ENCODE assay signal across 8 cellular contexts in genomic region chr3:43689766-43690399, GRCh38. TPM values are rescaled to one million over a fixed set of nuclear protein-coding genes. Genes with fewer than 3 reads are reported as not detected.
DNase-seq lines count a peak whose midpoint lies in the region; ATAC-seq and TF ChIP-seq lines count a peak whose summit lies in the region.

No MANE protein-coding gene starts in this region.

- H3K79me1 ChIP-seq in mesenchymal stem cell (replicated peaks; ENCODE audit: low read length, poor library complexity, severe bottlenecking): peaks cover 6% of the 10 kb centered on the region

- H3K9ac ChIP-seq in HUES48 (ENCODE audit: low read depth, low read length) (peak overlapping the region; percentile 57), mesenchymal stem cell (ENCODE audit: low read length) (peak overlapping the region; percentile 90)

- no peak overlapping the region for H2BK15ac ChIP-seq in mesenchymal stem cell (ENCODE audit: low read depth, poor library complexity, severe bottlenecking)

- H3K18ac ChIP-seq in mesenchymal stem cell (ENCODE audit: low read depth in 1 of 2, low read length in 2 of 2): peak overlapping the region in 1 of 2 experiments; percentile 14

- H2BK120ac ChIP-seq in mesenchymal stem cell (ENCODE audit: low read depth, low read length): no peak overlapping the region

- DNase-seq in AG04450 (ENCODE audit: low read depth, low spot score) (no peak), MCF 10A (ENCODE audit: unreplicated experiment) (peak; percentile 47), mesenchymal stem cell (no peak), aorta (peak in 1 of 2 donors; percentile 57), occipital lobe (lab: John Stamatoyannopoulos, UW) (no peak), iPS-NIHi11 (ENCODE audit: low spot score) (no peak)

- no peak overlapping the region for H3K4ac ChIP-seq in mesenchymal stem cell (ENCODE audit: low read depth in 1 of 2, low read length in 2 of 2)

- TF ChIP-seq CTCF in AG04450 (IDR thresholded peaks at IDR 0.05; ENCODE audit: low read depth, low read length) (no peak), MCF 10A (IDR thresholded peaks at IDR 0.05; ENCODE audit: unreplicated experiment) (no peak)

- no peaks in the 10 kb centered on the region for H3K27me3 Mint-ChIP-seq in MCF 10A (ENCODE audit: insufficient read depth, unreplicated experiment)

- H2BK5ac ChIP-seq in mesenchymal stem cell (ENCODE audit: low read depth, low read length, poor library complexity, severe bottlenecking): no peak overlapping the region

- peaks cover 36% of the 10 kb centered on the region for H3K4me1 Mint-ChIP-seq in MCF 10A (ENCODE audit: insufficient read depth, unreplicated experiment)

- BruUV-seq in MCF 10A (replicated peaks; lab: Mats Ljungman, UMichigan): no TSS peak

- H3K9me3 ChIP-seq in AG04450 (ENCODE audit: control insufficient read depth, insufficient read depth, low read length): no peaks in the 10 kb centered on the region; the same call in 1 of the 2 replicates
- H3K9me3 ChIP-seq in HUES48 (ENCODE audit: control insufficient read depth, insufficient read depth, low read length): no peaks in the 10 kb centered on the region
- H3K9me3 ChIP-seq in mesenchymal stem cell (ENCODE audit: control insufficient read depth, low read length): no peaks in the 10 kb centered on the region
- H3K9me3 ChIP-seq in aorta (ENCODE audit: control insufficient read depth, low read length): no peaks in the 10 kb centered on the region

- H3K27me3 ChIP-seq in AG04450 (ENCODE audit: control insufficient read depth, insufficient read depth, low read length) (no peaks in the 10 kb centered on the region), HUES48 (ENCODE audit: control insufficient read depth, insufficient read depth, low read length) (no peaks in the 10 kb centered on the region), mesenchymal stem cell (ENCODE audit: control insufficient read depth in 1 of 2, insufficient read depth in 1 of 2, low read length in 2 of 2) (no peaks in the 10 kb centered on the region), aorta (ENCODE audit: control insufficient read depth in 1 of 2, insufficient read depth in 2 of 2, low read length in 1 of 2) (no peaks in the 10 kb centered on the region)

- WGBS in mesenchymal stem cell: 7% methylated on average over 18 of the region's 26 CpGs
- WGBS in aorta, 2 donors: 11 to 13% methylated on average over 24 to 26 of the region's 26 CpGs

- CTCF ChIA-PET in AG04450 (lab: Charles Lee) (interaction anchor here (0.6 to 1.1 kb wide), 4 partner anchors 56 to 519 kb away, joined by 3 to 5 read pairs (median 4); no protein-coding TSS in a partner anchor), MCF 10A (lab: Yijun Ruan, JAX) (interaction anchor here (0.8 to 1.5 kb wide), 5 partner anchors 17 to 148 kb away, joined by 3 to 4 read pairs (median 3); no protein-coding TSS in a partner anchor)

- H3K4me2 ChIP-seq in mesenchymal stem cell (ENCODE audit: low read length, poor library complexity, severe bottlenecking): peak overlapping the region; percentile 61

- POLR2A ChIA-PET in AG04450 (lab: Yijun Ruan, JAX): interaction anchor here (0.6 to 1.8 kb wide), 2 partner anchors 16 to 68 kb away, joined by 3 to 12 read pairs; partner anchors contain the start of gene ANO10
- POLR2A ChIA-PET in MCF 10A (lab: Yijun Ruan, JAX): interaction anchor here (0.6 to 14.1 kb wide), 22 partner anchors 10 to 648 kb away, joined by 3 to 320 read pairs (median 4); partner anchors contain the start of genes ANO10 and SNRK

- H2AK5ac ChIP-seq in mesenchymal stem cell (ENCODE audit: low read length, severe bottlenecking): no peak overlapping the region

- H3K4me1 ChIP-seq in HUES48 (ENCODE audit: control insufficient read depth, insufficient read depth, low read length): peaks cover 35% of the 10 kb centered on the region
- peaks cover 9% of the 10 kb centered on the region for H3K4me1 ChIP-seq in mesenchymal stem cell (ENCODE audit: control insufficient read depth, insufficient read depth, low read depth, low read length)
- H3K4me1 ChIP-seq in aorta (ENCODE audit: control insufficient read depth in 1 of 2, insufficient read depth in 2 of 2, low read length in 2 of 2): no peaks in the 10 kb centered on the region

- H4K8ac ChIP-seq in mesenchymal stem cell (ENCODE audit: low read length): peak overlapping the region; percentile 94

- ATAC-seq in aorta (ENCODE audit: low FRiP score): no peak
- ATAC-seq in HG03159 (IDR thresholded peaks at IDR 0.05; ENCODE audit: unreplicated experiment): no peak

- no peak overlapping the region for H4K91ac ChIP-seq in mesenchymal stem cell (ENCODE audit: low read length)

- H3K27ac ChIP-seq in AG04450 (ENCODE audit: low read depth, low read length): no peak overlapping the region
- peak overlapping the region; percentile 84 for H3K27ac ChIP-seq in HUES48 (ENCODE audit: low read depth, low read length)
- no peak overlapping the region for H3K27ac ChIP-seq in mesenchymal stem cell (ENCODE audit: low read length, poor library complexity, severe bottlenecking)
- no peak overlapping the region for H3K27ac ChIP-seq in aorta (ENCODE audit: low read depth in 1 of 2, low read length in 2 of 2)

- intact Hi-C loops in MCF 10A (cut with micrococcal nuclease): loop anchor here (1.0 to 10.0 kb wide), 4 partner anchors 67 to 507 kb away; partner anchors contain the start of gene ANO10
- intact Hi-C loops in aorta (cut with DNase I): loop anchor here (2.0 to 10.0 kb wide), 8 partner anchors 42 to 505 kb away; partner anchors contain the start of gene ANO10 (in 2 of the 2)

- no peak overlapping the region for H3K23ac ChIP-seq in mesenchymal stem cell (ENCODE audit: low read length in 2 of 2)

- H3K4me3 ChIP-seq in AG04450 (ENCODE audit: low read depth, low read length) (peak overlapping the region; percentile 68), HUES48 (ENCODE audit: low read depth, low read length) (peak overlapping the region; percentile 77), mesenchymal stem cell (ENCODE audit: insufficient read depth in 1 of 2, low read depth in 1 of 2, low read length in 2 of 2) (peak overlapping the region; percentile 50 to 86), aorta (ENCODE audit: low read length in 2 of 2) (peak overlapping the region; percentile 15 to 19)

- no peaks in the 10 kb centered on the region for H3K36me3 ChIP-seq in HUES48 (ENCODE audit: control insufficient read depth, insufficient read depth, low read length)
- H3K36me3 ChIP-seq in mesenchymal stem cell (ENCODE audit: control insufficient read depth in 1 of 2, insufficient read depth in 2 of 2, low read depth in 1 of 2, low read length in 2 of 2): no peaks in the 10 kb centered on the region
- no peaks in the 10 kb centered on the region for H3K36me3 ChIP-seq in aorta (ENCODE audit: control insufficient read depth in 1 of 2, insufficient read depth in 2 of 2, low read length in 1 of 2)

- H3K4me3 Mint-ChIP-seq in MCF 10A (ENCODE audit: unreplicated experiment): peak overlapping the region; percentile 90

- H2BK12ac ChIP-seq in mesenchymal stem cell (ENCODE audit: low read length in 2 of 2): peak overlapping the region in 1 of 2 experiments; percentile 75

- H3K14ac ChIP-seq in mesenchymal stem cell (ENCODE audit: low read length in 2 of 2): no peak overlapping the region

- no peaks in the 10 kb centered on the region for H3K36me3 Mint-ChIP-seq in MCF 10A (ENCODE audit: insufficient read depth, unreplicated experiment)

- H3K9me3 Mint-ChIP-seq in MCF 10A (ENCODE audit: unreplicated experiment): no peaks in the 10 kb centered on the region

- H2AFZ ChIP-seq in mesenchymal stem cell (ENCODE audit: low read depth, low read length): peak overlapping the region; percentile 39

- peak overlapping the region; percentile 88 for H3K27ac Mint-ChIP-seq in MCF 10A (ENCODE audit: low read depth, unreplicated experiment)

RNA-seq across cellular contexts. Expression of gene ABHD5, which starts 0.9 kb away (rescaled TPM):
- polyA plus RNA-seq in AG04450 (2011; rRNA removed) (63.5 and 88.7 TPM in 2 replicates), aorta (10 to 100 TPM in 1 of 2 donors, 1 to 10 TPM in 1; 8.6 to 14.5 TPM)
- 41.7 and 59.4 TPM in 2 replicates for polyA minus RNA-seq in AG04450 (2011; rRNA and poly(A)+ RNA removed)
- total RNA-seq in MCF 10A (2022) (30.3 and 32.6 TPM in 2 replicates), aorta (10 to 100 TPM; 16.2 to 28.8 TPM), occipital lobe (27.8 TPM)
- 11.5 TPM for polyA plus RNA-seq in mesenchymal stem cell (2013, experiment 1 of 2)
- polyA plus RNA-seq in mesenchymal stem cell (2013, experiment 2 of 2): 11.7 TPM

Comparison
In these comparisons a context has a peak if more than half of its experiments do, and no peak if none do; other contexts are left out.
1. H3K4me3 ChIP-seq: peak in every context shown above with its lines; median percentile 77 in HUES48; 68 in AG04450; 68 in mesenchymal stem cell; 17 in aorta.